Comparison of ENCODE assay signal across 16 cellular contexts in genomic region chr5:179258001-179258921, GRCh38.
DNase-seq lines count a peak whose midpoint lies in the region; TF ChIP-seq lines count a peak whose summit lies in the region.
"Had no signal": no experiment of that assay in that cellular context is flagged by ENCODE, and none has a peak within 500 bp of the region (broad histone marks: within the 10 kb centered on the region; RNA-seq: fewer than 3 reads in every experiment).

No MANE protein-coding gene starts in this region.

- no peaks in the 10 kb centered on the region for H3K9me3 ChIP-seq in MG63
- H3K9me3 ChIP-seq in left ventricle myocardium inferior (replicated peaks), result no peaks in the 10 kb centered on the region
- H3K9me3 ChIP-seq in sigmoid colon, result no peaks in the 10 kb centered on the region
- H3K9me3 ChIP-seq in thyroid gland, result no peaks in the 10 kb centered on the region
- H3K9me3 ChIP-seq: neutrophil had no signal

- H3K4me3 ChIP-seq in MG63 (peak overlapping the region; percentile 39), left ventricle myocardium inferior (no peak overlapping the region), sigmoid colon (no peak overlapping the region), thyroid gland (replicated peaks in 1 of 3) (no peak overlapping the region)
- H3K4me3 ChIP-seq: lung had no signal

- DNase-seq in ELR (ENCODE audit: low read depth), result peak; percentile 48
- DNase-seq in MG63, result no peak
- DNase-seq in left ventricle myocardium inferior, result no peak
- peak; percentile 62 for DNase-seq in sigmoid colon
- DNase-seq in RKO (ENCODE audit: low spot score), result no peak
- DNase-seq in thyroid gland, result no peak
- DNase-seq in cerebellar cortex (ENCODE audit: low spot score), result no peak
- DNase-seq: activated CD4-positive, alpha-beta T cell treated with anti-CD3 and anti-CD28 coated beads for 36 hours; activated T-cell treated with anti-CD3 and anti-CD28 coated beads, Interleukin-2, amount 50 U/mL, for 4 hours; C1 segment of cervical spinal cord; cortex of kidney; NCI-H187 treated with DMSO at 0.1 percent for 48 hours; NCI-H526 treated with DMSO at 0.1 percent for 48 hours; stimulated activated CD4-positive, alpha-beta T cell treated with anti-CD3 and anti-CD28 coated beads, Interleukin-15, amount 100 ng/mL, for 24 hours had no signal

- TF ChIP-seq EP300 in sigmoid colon (IDR thresholded peaks at IDR 0.05), result no peak

- TF ChIP-seq CTCF in left ventricle myocardium inferior (IDR thresholded peaks at IDR 0.05; ENCODE audit: borderline replicate concordance), result no peak
- TF ChIP-seq CTCF in sigmoid colon (IDR thresholded peaks at IDR 0.05), result no peak
- no peak for TF ChIP-seq CTCF in thyroid gland (IDR thresholded peaks at IDR 0.05)

- H3K4me1 ChIP-seq in left ventricle myocardium inferior, result peaks cover 15% of the 10 kb centered on the region
- peaks cover 0 to 23% (median 11%) of the 10 kb centered on the region in 4 donors for H3K4me1 ChIP-seq in sigmoid colon
- H3K4me1 ChIP-seq in thyroid gland, result no peaks in the 10 kb centered on the region

- H3K36me3 ChIP-seq in MG63 (peaks cover 68% of the 10 kb centered on the region), left ventricle myocardium inferior (no peaks in the 10 kb centered on the region), sigmoid colon (no peaks in the 10 kb centered on the region), thyroid gland (no peaks in the 10 kb centered on the region)
- H3K36me3 ChIP-seq: neutrophil had no signal

- intact Hi-C loops in left ventricle myocardium inferior (cut with micrococcal nuclease) (no loop called here), sigmoid colon (cut with DNase I) (no loop called here), thyroid gland (cut with DNase I) (no loop called here)

- TF ChIP-seq POLR2A in sigmoid colon (IDR thresholded peaks at IDR 0.05) (no peak), thyroid gland (IDR thresholded peaks at IDR 0.05) (no peak)

- H3K27me3 ChIP-seq in MG63 (no peaks in the 10 kb centered on the region), left ventricle myocardium inferior (ENCODE audit: low read depth) (no peaks in the 10 kb centered on the region), sigmoid colon (no peaks in the 10 kb centered on the region), thyroid gland (no peaks in the 10 kb centered on the region)
- H3K27me3 ChIP-seq: neutrophil had no signal

- 69 to 78% methylated on average over 23 of the region's 23 CpGs for WGBS in sigmoid colon, 2 donors
- 86% methylated on average over 21 to 23 of the region's 23 CpGs for WGBS in thyroid gland, 2 donors

- H3K27ac ChIP-seq in left ventricle myocardium inferior (replicated peaks) (peak overlapping the region; percentile 36), sigmoid colon (peak overlapping the region in 2 of 4 donors; percentile 21 to 41), thyroid gland (no peak overlapping the region)
- H3K27ac ChIP-seq: neutrophil had no signal

Comparison
In these comparisons a context has a peak if more than half of its experiments do, and no peak if none do; other contexts are left out.
1. DNase-seq: peak in ELR (single experiment) and sigmoid colon (single experiment); none in MG63 (single experiment), left ventricle myocardium inferior (single experiment), RKO (single experiment), thyroid gland (0 of 2) and cerebellar cortex (single experiment).